2 cellular contexts compared by ENCODE assay signal in the genomic region with DNA sequence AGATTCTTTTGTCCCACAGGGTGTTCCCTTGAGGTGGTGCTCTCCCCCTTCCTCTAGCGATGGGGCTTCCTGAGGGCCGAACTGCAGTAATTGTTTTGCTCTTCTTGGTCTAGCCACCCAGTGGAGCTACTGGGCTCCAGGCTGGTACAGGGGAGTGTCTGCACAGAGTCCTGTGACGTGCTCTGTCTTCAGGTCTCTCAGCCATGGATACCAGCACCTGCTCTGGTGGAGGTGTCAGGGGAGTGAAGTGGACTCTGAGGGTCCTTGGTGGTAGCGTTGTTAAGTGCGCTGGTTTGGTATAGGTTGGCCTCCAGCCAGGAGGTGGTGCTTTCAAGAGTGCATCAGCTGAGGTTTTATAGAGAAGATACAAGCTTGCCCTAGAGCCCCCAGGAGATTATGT.
TF ChIP-seq lines count a peak whose summit lies in the region.

No MANE protein-coding gene starts in this region.

TF ChIP-seq in A549, 52 proteins besides CTCF, POLR2A, EP300 and RAD21 (continued from another document):
- TF ChIP-seq JUN (IDR thresholded peaks at IDR 0.05) (no peak), HDAC2 (IDR thresholded peaks at IDR 0.05) (no peak), ZC3H11A (IDR thresholded peaks at IDR 0.05) (no peak)
- TF ChIP-seq, protein P1, sequence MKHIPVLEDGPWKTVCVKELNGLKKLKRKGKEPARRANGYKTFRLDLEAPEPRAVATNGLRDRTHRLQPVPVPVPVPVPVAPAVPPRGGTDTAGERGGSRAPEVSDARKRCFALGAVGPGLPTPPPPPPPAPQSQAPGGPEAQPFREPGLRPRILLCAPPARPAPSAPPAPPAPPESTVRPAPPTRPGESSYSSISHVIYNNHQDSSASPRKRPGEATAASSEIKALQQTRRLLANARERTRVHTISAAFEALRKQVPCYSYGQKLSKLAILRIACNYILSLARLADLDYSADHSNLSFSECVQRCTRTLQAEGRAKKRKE (CRISPR knock-in tag; IDR thresholded peaks at IDR 0.05; ENCODE audit: low read depth): no peak

TF ChIP-seq in GM12891, 5 proteins besides CTCF, POLR2A, EP300 and RAD21 (continued from another document):
- TF ChIP-seq PAX5 (IDR thresholded peaks at IDR 0.05; ENCODE audit: insufficient read depth, low read length, severe bottlenecking): no peak
